11 cellular contexts compared by ENCODE assay signal in genomic region chr7:66952343-66953043, GRCh38. TPM values are rescaled to one million over a fixed set of nuclear protein-coding genes. Genes with fewer than 3 reads are reported as not detected.
DNase-seq lines count a peak whose midpoint lies in the region; ATAC-seq, FAIRE-seq and TF ChIP-seq lines count a peak whose summit lies in the region.
"Had no signal": no experiment of that assay in that cellular context is flagged by ENCODE, and none has a peak within 500 bp of the region (broad histone marks: within the 10 kb centered on the region; RNA-seq: fewer than 3 reads in every experiment).

No MANE protein-coding gene starts in this region.

- peak overlapping the region; percentile 64 for H3K4me2 ChIP-seq in PC-3 (ENCODE audit: low read length)
- H3K4me2 ChIP-seq in H1 (ENCODE audit: insufficient read depth in 1 of 2, low read depth in 2 of 2, low read length in 2 of 2), result no peak overlapping the region

- in situ Hi-C loops in Caki2 (cut with HindIII; ENCODE audit: low pct_unique_long_range_greater_than_20kb, low sequenced_read_pairs), result no loop called here

- ATAC-seq in PC-3, result peak; percentile 97
- ATAC-seq in mucosa of descending colon, result peak; percentile 91

- FAIRE-seq in H1 (lab: Jason Lieb, UNC), result no peak

- H2AK5ac ChIP-seq in H1 (ENCODE audit: low read depth, low read length), result no peak overlapping the region

- intact Hi-C loops in PC-3 (cut with micrococcal nuclease), result no loop called here
- intact Hi-C loops in mucosa of descending colon (cut with DNase I, micrococcal nuclease), result no loop called here

- no peak overlapping the region for H2BK20ac ChIP-seq in H1 (ENCODE audit: low read length)

- peaks cover 18% of the 10 kb centered on the region for H3K4me1 ChIP-seq in PC-3 (ENCODE audit: insufficient read depth, low read length)
- H3K4me1 ChIP-seq in H1 (replicated peaks in 1 of 4; ENCODE audit: control insufficient read depth in 3 of 4, insufficient read depth in 4 of 4, low read length in 3 of 4), result no peaks in the 10 kb centered on the region; a peak in 3 of 7 replicates
- H3K4me1 ChIP-seq in mucosa of descending colon (ENCODE audit: low read depth), result peaks cover 6% of the 10 kb centered on the region

- BruUV-seq in PC-3 (replicated peaks; lab: Mats Ljungman, UMichigan), result no TSS peak

- H3K36me3 ChIP-seq in PC-3 (ENCODE audit: low read depth, low read length) (peaks cover 40% of the 10 kb centered on the region), H1 (ENCODE audit: control insufficient read depth in 2 of 4, insufficient read depth in 4 of 4, low read length in 3 of 4) (peaks cover 10 to 72% (median 47%) of the 10 kb centered on the region in 4 experiments), mucosa of descending colon (ENCODE audit: low read depth) (peaks cover 3% of the 10 kb centered on the region)

- H2BK5ac ChIP-seq in H1 (ENCODE audit: low read depth, low read length), result no peak overlapping the region; the same call in 1 of the 2 replicates

- H3K27ac ChIP-seq in PC-3 (ENCODE audit: low read length), result peak overlapping the region; percentile 62
- H3K27ac ChIP-seq in H1 (ENCODE audit: low read depth, low read length), result no peak overlapping the region; the same call in 1 of the 2 replicates

- H3K56ac ChIP-seq in H1 (replicated peaks; ENCODE audit: insufficient read length, low read depth, low read length), result no peak overlapping the region

- CTCF ChIA-PET in PC-3 (lab: Charles Lee) (no interaction called here), H1 (lab: Charles Lee; ENCODE audit: partially characterized antibody) (interaction anchor here (0.8 to 1.5 kb wide), 5 partner anchors 10 to 128 kb away, joined by 3 to 6 read pairs (median 3); no protein-coding TSS in a partner anchor)

- no peak overlapping the region for H3K14ac ChIP-seq in H1 (ENCODE audit: insufficient read length)

- H3K4ac ChIP-seq in H1 (replicated peaks; ENCODE audit: insufficient read length, low read depth, low read length), result no peak overlapping the region

- H3K27me3 ChIP-seq in PC-3 (ENCODE audit: low read length) (no peaks in the 10 kb centered on the region), H1 (replicated peaks in 1 of 4; ENCODE audit: control insufficient read depth in 3 of 4, extremely low read depth in 1 of 4, insufficient read depth in 3 of 4, low read length in 3 of 4) (no peaks in the 10 kb centered on the region)

- DNase-seq in Caki2 (ENCODE audit: low read depth) (peak; percentile 84), PC-3 (peak; percentile 88), H1 (ENCODE audit: low read depth in 1 of 2, low spot score in 2 of 2) (peak in 1 of 2 experiments; percentile 49), mucosa of descending colon (no peak), NCI-H510A treated with DMSO at 0.1 percent for 48 hours (lab: John Stamatoyannopoulos, UW) (no peak), ecto neural progenitor cell (ENCODE audit: low spot score) (no peak), occipital lobe (lab: John Stamatoyannopoulos, UW) (no peak)
- no peak for DNase-seq in activated CD4-positive, alpha-beta T cell treated with anti-CD3 and anti-CD28 coated beads, Interleukin-2, amount 50 U/mL, for 48 hours
- DNase-seq: DMS79 treated with DMSO at 0.1 percent for 48 hours, NCI-H526 treated with DMSO at 0.1 percent for 48 hours, retina had no signal

- TF ChIP-seq EP300 in H1 (IDR thresholded peaks at IDR 0.05; ENCODE audit: borderline replicate concordance in 1 of 2, low read depth in 2 of 2, low read length in 2 of 2), result no peak

- peak overlapping the region; percentile 64; the same call in 1 of the 2 replicates for H4K8ac ChIP-seq in H1 (ENCODE audit: extremely low read depth, insufficient read depth, low read length)

- no peak for TF ChIP-seq POLR2A in H1 (IDR thresholded peaks at IDR 0.05; ENCODE audit: control extremely low read depth in 1 of 2, low read depth in 2 of 2, low read length in 2 of 2)

- TF ChIP-seq RAD21 in H1 (IDR thresholded peaks at IDR 0.05 in 1 of 2, conservative IDR thresholded peaks at IDR 0.05 in 1 of 2; ENCODE audit: low read depth in 2 of 2, low read length in 2 of 2), result no peak

- no peaks in the 10 kb centered on the region for H3K79me1 ChIP-seq in H1 (ENCODE audit: low read depth, low read length)

- no peak overlapping the region for H3K23ac ChIP-seq in H1 (ENCODE audit: insufficient read length)

- no peak overlapping the region for H2BK15ac ChIP-seq in H1 (ENCODE audit: low read length)

- POLR2A ChIA-PET in PC-3 (lab: Charles Lee; ENCODE audit: unreplicated experiment) (no interaction called here), H1 (lab: Charles Lee; ENCODE audit: partially characterized antibody) (interaction anchor here (1.3 to 1.8 kb wide), 2 partner anchors 9 to 10 kb away, joined by 4 to 5 read pairs; no protein-coding TSS in a partner anchor)

- H2BK120ac ChIP-seq in H1 (replicated peaks; ENCODE audit: low read depth, low read length), result no peak overlapping the region

- H3K23me2 ChIP-seq in H1 (ENCODE audit: low read depth, low read length), result no peaks in the 10 kb centered on the region

- H2AFZ ChIP-seq in PC-3 (ENCODE audit: low read length), result no peak overlapping the region
- no peak overlapping the region for H2AFZ ChIP-seq in H1 (ENCODE audit: low read length)

- no peaks in the 10 kb centered on the region for H3F3A ChIP-seq in PC-3 (ENCODE audit: low read length, unreplicated experiment)

- H3K9me2 ChIP-seq in PC-3 (replicated peaks; ENCODE audit: low read length), result no peaks in the 10 kb centered on the region

- H3K79me2 ChIP-seq in PC-3 (ENCODE audit: low read length) (no peaks in the 10 kb centered on the region), H1 (ENCODE audit: control insufficient read depth in 1 of 2, insufficient read depth in 2 of 2, low read length in 2 of 2) (no peaks in the 10 kb centered on the region)

- H2BK12ac ChIP-seq in H1 (ENCODE audit: low read depth, low read length), result no peak overlapping the region

- no peak overlapping the region for H4K5ac ChIP-seq in H1 (ENCODE audit: insufficient read length, low read depth, low read length)

- no peak overlapping the region for H3K18ac ChIP-seq in H1 (ENCODE audit: extremely low read depth, low read length)

- 82% methylated on average over 11 of the region's 11 CpGs; no CpG with 5 or more reads in 1 of the 2 experiments for WGBS in H1 (ENCODE audit: extremely low coverage in 1 of 2, insufficient coverage in 1 of 2, insufficient read length in 1 of 2, insufficient replicate concordance in 2 of 2, low coverage in 1 of 2, low lambda C conversion rate in 2 of 2, missing lambda C conversion rate in 1 of 2), 2 experiments

- H4K20me1 ChIP-seq in PC-3 (ENCODE audit: low read length), result no peaks in the 10 kb centered on the region
- H4K20me1 ChIP-seq in H1 (replicated peaks in 1 of 2; ENCODE audit: control insufficient read depth in 1 of 2, insufficient read depth in 2 of 2, low read length in 2 of 2), result no peaks in the 10 kb centered on the region

- H3K9ac ChIP-seq in PC-3 (ENCODE audit: low read length), result peak overlapping the region; percentile 2; the same call in 1 of the 2 replicates
- 0 out of 7 replicates have a peak overlapping the region, but pooled peaks of 1 of the 4 experiments have one; percentile 1 for H3K9ac ChIP-seq in H1 (replicated peaks in 1 of 4; ENCODE audit: extremely low read depth in 1 of 4, low read depth in 3 of 4, low read length in 3 of 4)

- H3K4me3 ChIP-seq in PC-3 (ENCODE audit: low read length), result no peak overlapping the region
- no peak overlapping the region for H3K4me3 ChIP-seq in H1 (ENCODE audit: extremely low read depth in 1 of 4, insufficient read depth in 2 of 4, low read depth in 3 of 4, low read length in 4 of 4)
- H3K4me3 ChIP-seq in mucosa of descending colon, result no peak overlapping the region

- no peak overlapping the region for H4K91ac ChIP-seq in H1 (replicated peaks; ENCODE audit: insufficient read length, low read length)

- H3K9me3 ChIP-seq in PC-3 (ENCODE audit: low read length), result no peaks in the 10 kb centered on the region
- no peaks in the 10 kb centered on the region for H3K9me3 ChIP-seq in H1 (ENCODE audit: insufficient read depth in 2 of 2, low read depth in 1 of 2, low read length in 1 of 2)
- H3K9me3 ChIP-seq in mucosa of descending colon, result no peaks in the 10 kb centered on the region

- TF ChIP-seq CTCF in PC-3 (conservative IDR thresholded peaks at IDR 0.05; ENCODE audit: low read depth, low read length) (no peak), H1 (IDR thresholded peaks at IDR 0.05; ENCODE audit: control extremely low read depth in 1 of 3, insufficient read depth in 1 of 3, low read depth in 1 of 3, low read length in 3 of 3) (no peak), mucosa of descending colon (IDR thresholded peaks at IDR 0.05) (no peak)

RNA-seq across cellular contexts. Expression of gene TMEM248, which starts 31.5 kb away (rescaled TPM):
- total RNA-seq in Caki2 (2014; rRNA removed; shearing (Covaris generic); ENCODE audit: low replicate concordance), result 74.1 and 101 TPM in 2 replicates
- 61.1 and 66.1 TPM in 2 replicates for total RNA-seq in PC-3 (2014; rRNA removed)
- 60.9 and 63.6 TPM in 2 replicates for total RNA-seq in H1 (2021; fragmentation: NEBNext Ultra II Directional; extraction: Animal tissue kit (Norgen Biotek cat#: 25700))
- 126 and 150 TPM in 2 replicates for polyA plus RNA-seq in H1 (2011; rRNA removed)
- polyA plus RNA-seq in H1 (2011; cell fraction: cytosol; rRNA removed), result 93.0 TPM
- 143 TPM for polyA plus RNA-seq in H1 (2011; cell fraction: nucleus; rRNA removed)
- 43.0 to 53.7 TPM (median 47.5 TPM) in 4 replicates for polyA plus RNA-seq in H1 (2012, experiment 1 of 2)
- polyA plus RNA-seq in H1 (2012, experiment 2 of 2), result 19.2 TPM
- polyA plus RNA-seq in H1 (2013, experiment 1 of 2), result 55.1 TPM
- polyA plus RNA-seq in H1 (2013, experiment 2 of 2), result 71.2 TPM
- 170 and 199 TPM in 2 replicates for polyA minus RNA-seq in H1 (2011; rRNA and poly(A)+ RNA removed)
- polyA minus RNA-seq in H1 (2011; cell fraction: cytosol; rRNA and poly(A)+ RNA removed), result 64.9 TPM
- polyA minus RNA-seq in H1 (2011; cell fraction: nucleus; rRNA and poly(A)+ RNA removed), result 50.8 TPM
- 100 to 1,000 TPM; 101 to 130 (median 111) TPM for total RNA-seq in mucosa of descending colon
- 54.4 TPM for total RNA-seq in occipital lobe

RNA-seq across cellular contexts. Expression of gene SBDS, which starts 42.9 kb away (rescaled TPM):
- total RNA-seq in Caki2 (2014; rRNA removed; shearing (Covaris generic); ENCODE audit: low replicate concordance), result 46.5 and 47.7 TPM in 2 replicates
- total RNA-seq in PC-3 (2014; rRNA removed), result 72.4 and 91.7 TPM in 2 replicates
- 27.5 and 27.9 TPM in 2 replicates for total RNA-seq in H1 (2021; fragmentation: NEBNext Ultra II Directional; extraction: Animal tissue kit (Norgen Biotek cat#: 25700))
- 5.3 and 8.2 TPM in 2 replicates for polyA plus RNA-seq in H1 (2011; rRNA removed)
- 16.6 TPM for polyA plus RNA-seq in H1 (2011; cell fraction: cytosol; rRNA removed)
- 5.1 TPM for polyA plus RNA-seq in H1 (2011; cell fraction: nucleus; rRNA removed)
- 14.5 to 19.9 TPM (median 15.9 TPM) in 4 replicates for polyA plus RNA-seq in H1 (2012, experiment 1 of 2)
- 2.7 TPM for polyA plus RNA-seq in H1 (2012, experiment 2 of 2)
- polyA plus RNA-seq in H1 (2013, experiment 1 of 2), result 22.8 TPM
- 22.4 TPM for polyA plus RNA-seq in H1 (2013, experiment 2 of 2)
- polyA minus RNA-seq in H1 (2011; rRNA and poly(A)+ RNA removed), result 3.0 and 4.3 TPM in 2 replicates
- polyA minus RNA-seq in H1 (2011; cell fraction: cytosol; rRNA and poly(A)+ RNA removed), result 18.9 TPM
- 8.5 TPM for polyA minus RNA-seq in H1 (2011; cell fraction: nucleus; rRNA and poly(A)+ RNA removed)
- total RNA-seq in mucosa of descending colon, result 100 to 1,000 TPM; 129 to 153 (median 134) TPM
- total RNA-seq in occipital lobe, result 52.4 TPM

RNA-seq across cellular contexts. Expression of gene TYW1, which starts 44.1 kb away (rescaled TPM):
- total RNA-seq in Caki2 (2014; rRNA removed; shearing (Covaris generic); ENCODE audit: low replicate concordance), result 8.8 and 20.3 TPM in 2 replicates
- total RNA-seq in PC-3 (2014; rRNA removed) (12.8 and 13.4 TPM in 2 replicates), mucosa of descending colon (10 to 100 TPM; 14.6 to 19.0 (median 16.6) TPM), occipital lobe (13.9 TPM)
- total RNA-seq in H1 (2021; fragmentation: NEBNext Ultra II Directional; extraction: Animal tissue kit (Norgen Biotek cat#: 25700)), result 16.1 and 16.2 TPM in 2 replicates
- 6.2 and 8.8 TPM in 2 replicates for polyA plus RNA-seq in H1 (2011; rRNA removed)
- polyA plus RNA-seq in H1 (2011; cell fraction: cytosol; rRNA removed), result 11.5 TPM
- 9.0 TPM for polyA plus RNA-seq in H1 (2011; cell fraction: nucleus; rRNA removed)
- 12.4 to 15.6 TPM (median 13.4 TPM) in 4 replicates for polyA plus RNA-seq in H1 (2012, experiment 1 of 2)
- polyA plus RNA-seq in H1 (2012, experiment 2 of 2), result 1.4 TPM
- 20.3 TPM for polyA plus RNA-seq in H1 (2013, experiment 1 of 2)
- 24.3 TPM for polyA plus RNA-seq in H1 (2013, experiment 2 of 2)
- polyA minus RNA-seq in H1 (2011; rRNA and poly(A)+ RNA removed), result 33.2 and 35.2 TPM in 2 replicates
- polyA minus RNA-seq in H1 (2011; cell fraction: cytosol; rRNA and poly(A)+ RNA removed), result 7.9 TPM
- 17.7 TPM for polyA minus RNA-seq in H1 (2011; cell fraction: nucleus; rRNA and poly(A)+ RNA removed)

Comparison
In these comparisons a context has a peak if more than half of its experiments do, and no peak if none do; other contexts are left out.
1. DNase-seq: peak in Caki2 (single experiment) and PC-3 (single experiment); none in mucosa of descending colon (0 of 3), NCI-H510A treated with DMSO at 0.1 percent for 48 hours (single experiment), activated CD4-positive, alpha-beta T cell treated with anti-CD3 and anti-CD28 coated beads, Interleukin-2, amount 50 U/mL, for 48 hours (0 of 2), ecto neural progenitor cell (single experiment) and occipital lobe (single experiment).